16 cellular contexts compared by ENCODE assay signal in the genomic region with DNA sequence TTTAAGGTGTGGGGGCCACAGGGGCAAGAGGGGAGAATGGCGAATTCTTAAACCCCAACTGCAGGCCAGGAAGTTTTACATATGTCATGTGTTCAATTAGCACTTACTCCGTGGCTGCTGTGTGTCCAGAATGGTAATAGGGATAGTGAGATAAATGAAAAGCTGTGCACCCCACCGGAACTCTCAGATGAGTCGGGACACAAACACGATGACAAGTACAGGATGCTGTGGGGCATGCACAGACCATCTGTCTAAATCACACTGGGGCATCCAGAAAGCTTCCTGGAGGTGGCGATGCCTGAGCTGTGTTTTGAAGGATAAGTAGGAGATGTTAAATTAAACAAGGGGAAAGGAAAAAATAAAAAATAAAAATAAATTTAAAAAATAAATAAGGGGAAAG.
"Had no signal": no experiment of that assay in that cellular context is flagged by ENCODE, and none has a peak within 500 bp of the region (broad histone marks: within the 10 kb centered on the region; RNA-seq: fewer than 3 reads in every experiment).

No MANE protein-coding gene starts in this region.

- H3K4me1 ChIP-seq: gastrocnemius medialis, heart left ventricle, thyroid gland had no signal

- H3K9me3 Mint-ChIP-seq: dendritic cell treated with granulocyte-macrophage colony-stimulating factor and Interleukin-4, amounts not matched to agents 40 ng/mL and 50 ng/mL, for 4 days had no signal

- H3K4me3 Mint-ChIP-seq: activated naive CD8-positive, alpha-beta T cell; dendritic cell treated with granulocyte-macrophage colony-stimulating factor and Interleukin-4, amounts not matched to agents 40 ng/mL and 50 ng/mL, for 4 days had no signal

- DNase-seq: activated CD4-positive, alpha-beta T cell treated with anti-CD3 and anti-CD28 coated beads for 1 hour; effector CD8-positive, alpha-beta T cell; gastrocnemius medialis; heart left ventricle; kidney glomerular epithelial cell; left ventricle myocardium superior; occipital lobe; retina; stimulated activated CD8-positive, alpha-beta memory T cell treated with anti-CD3 and anti-CD28 coated beads, Interleukin-4, amount 100 ng/mL, for 48 hours; stimulated activated naive CD4-positive, alpha-beta T cell; thyroid gland had no signal

- H3K27ac ChIP-seq: cardiac muscle cell, gastrocnemius medialis, heart left ventricle, thyroid gland, VCaP had no signal

- H3K36me3 ChIP-seq: cardiac muscle cell, gastrocnemius medialis, heart left ventricle, thyroid gland had no signal

- H3K27me3 ChIP-seq: cardiac muscle cell, thyroid gland had no signal

- H3K36me3 Mint-ChIP-seq: activated naive CD8-positive, alpha-beta T cell had no signal

- ATAC-seq: esophagus mucosa, gastrocnemius medialis, heart left ventricle, left ventricle myocardium superior had no signal

- H3K27ac Mint-ChIP-seq: activated naive CD8-positive, alpha-beta T cell; dendritic cell treated with granulocyte-macrophage colony-stimulating factor and Interleukin-4, amounts not matched to agents 40 ng/mL and 50 ng/mL, for 4 days had no signal

- H3K4me3 ChIP-seq: cardiac muscle cell, gastrocnemius medialis, heart left ventricle, thyroid gland had no signal

- H3K9me3 ChIP-seq: gastrocnemius medialis, heart left ventricle, thyroid gland had no signal
